Comparison of ENCODE assay signal across 32 cellular contexts in the genomic region with DNA sequence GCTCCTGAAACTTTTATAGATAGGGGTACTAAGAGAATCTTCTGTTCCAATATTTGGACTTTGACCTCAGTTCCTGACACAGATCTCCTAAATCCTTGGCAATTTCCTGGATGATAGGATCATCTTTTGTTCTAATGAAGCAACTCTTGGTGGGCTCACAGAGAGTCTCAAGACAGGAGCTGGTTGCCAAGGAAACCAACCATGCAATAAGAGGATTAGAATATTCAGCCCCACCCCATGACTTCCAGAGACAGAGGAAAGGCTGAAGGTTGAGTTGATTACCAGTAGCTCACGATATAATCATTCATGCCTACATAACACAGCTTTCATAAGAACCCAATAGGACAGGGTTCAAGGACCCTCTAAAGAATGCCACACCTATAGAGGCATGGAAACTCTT.
"Had no signal": no experiment of that assay in that cellular context is flagged by ENCODE, and none has a peak within 500 bp of the region (broad histone marks: within the 10 kb centered on the region; RNA-seq: fewer than 3 reads in every experiment).

No MANE protein-coding gene starts in this region.

- H3K9me3 Mint-ChIP-seq: stimulated activated naive CD8-positive, alpha-beta T cell treated with anti-CD3 and anti-CD28 coated beads, Interleukin-15, Interleukin-2, amounts not matched to agents 100 ng/mL and 50 ng/mL, for 24 hours had no signal

- FAIRE-seq: bronchial epithelial cell, colon, small intestine, urothelium cell line had no signal

- DNase-seq: activated CD4-positive, alpha-beta T cell treated with anti-CD3 and anti-CD28 coated beads for 36 hours; activated CD4-positive, CD25-positive, alpha-beta regulatory T cell; activated CD8-positive, alpha-beta memory T cell treated with anti-CD3 and anti-CD28 coated beads, Interleukin-2, amount 10 ng/mL, durations not matched to agents 7 days and 5 days; activated CD8-positive, alpha-beta T cell treated with anti-CD3 and anti-CD28 coated beads, Interleukin-2, amount 10 ng/mL, durations not matched to agents 7 days and 5 days; activated T-cell treated with anti-CD3 and anti-CD28 coated beads, Interleukin-2, amount 50 U/mL, for 48 hours; dermis blood vessel endothelial cell; effector CD8-positive, alpha-beta T cell; esophagus squamous epithelium; foreskin melanocyte; islet precursor cell; left ventricle myocardium inferior; mucosa of descending colon; ovary; retina; sigmoid colon; small intestine; stimulated activated CD4-positive, alpha-beta T cell treated with anti-CD3 and anti-CD28 coated beads, Interleukin-4, amount 100 ng/mL, for 24 hours; T-helper 2 cell; trophoblast cell had no signal

- H3K4me3 Mint-ChIP-seq: activated CD4-positive, alpha-beta T cell treated with anti-CD3 and anti-CD28 coated beads for 36 hours; activated CD8-positive, alpha-beta memory T cell treated with anti-CD3 and anti-CD28 coated beads, Interleukin-2, amount 10 ng/mL, durations not matched to agents 7 days and 5 days; activated CD8-positive, alpha-beta T cell treated with anti-CD3 and anti-CD28 coated beads, Interleukin-2, amount 10 ng/mL, durations not matched to agents 7 days and 5 days; natural killer cell treated with Interleukin-12 subunit alpha and Interleukin-12 subunit beta and Interleukin-15 and Interleukin-18, amount 100 ng/mL, for 72 hours; stimulated activated effector memory CD8-positive, alpha-beta T cell treated with anti-CD3 and anti-CD28 coated beads, Interleukin-12 subunit alpha, Interleukin-12 subunit beta, amount 100 ng/mL, for 72 hours; stimulated activated naive CD8-positive, alpha-beta T cell treated with anti-CD3 and anti-CD28 coated beads, Interleukin-15, Interleukin-2, amounts not matched to agents 100 ng/mL and 50 ng/mL, for 24 hours had no signal

- H3K27ac ChIP-seq: epithelial cell of prostate, esophagus squamous epithelium, left ventricle myocardium inferior, neutrophil, ovary, sigmoid colon, thoracic aorta had no signal

- H3K4me1 Mint-ChIP-seq: activated CD4-positive, alpha-beta T cell treated with anti-CD3 and anti-CD28 coated beads for 36 hours; activated CD8-positive, alpha-beta memory T cell treated with anti-CD3 and anti-CD28 coated beads, Interleukin-2, amount 10 ng/mL, durations not matched to agents 7 days and 5 days; stimulated activated effector memory CD8-positive, alpha-beta T cell treated with anti-CD3 and anti-CD28 coated beads, Interleukin-12 subunit alpha, Interleukin-12 subunit beta, amount 100 ng/mL, for 72 hours had no signal

- H3K27me3 ChIP-seq: esophagus squamous epithelium, neutrophil, ovary, sigmoid colon had no signal

- H3K27me3 Mint-ChIP-seq: activated CD4-positive, alpha-beta T cell treated with anti-CD3 and anti-CD28 coated beads for 36 hours; activated CD8-positive, alpha-beta memory T cell treated with anti-CD3 and anti-CD28 coated beads, Interleukin-2, amount 10 ng/mL, durations not matched to agents 7 days and 5 days; natural killer cell treated with Interleukin-12 subunit alpha and Interleukin-12 subunit beta and Interleukin-15 and Interleukin-18, amount 100 ng/mL, for 72 hours; progenitor cell of endocrine pancreas; stimulated activated naive CD8-positive, alpha-beta T cell treated with anti-CD3 and anti-CD28 coated beads, Interleukin-15, Interleukin-2, amounts not matched to agents 100 ng/mL and 50 ng/mL, for 24 hours had no signal

- H3K9me3 ChIP-seq: mucosa of descending colon, neutrophil, ovary, sigmoid colon, thoracic aorta had no signal

- H3K4me1 ChIP-seq: esophagus squamous epithelium, left ventricle myocardium inferior, sigmoid colon had no signal

- ATAC-seq: activated CD4-positive, alpha-beta T cell treated with anti-CD3 and anti-CD28 coated beads for 36 hours; activated CD8-positive, alpha-beta memory T cell treated with anti-CD3 and anti-CD28 coated beads, Interleukin-2, amount 10 ng/mL, durations not matched to agents 7 days and 5 days; activated CD8-positive, alpha-beta T cell treated with anti-CD3 and anti-CD28 coated beads, Interleukin-2, amount 10 ng/mL, durations not matched to agents 7 days and 5 days; activated naive CD4-positive, alpha-beta T cell treated with anti-CD3 and anti-CD28 coated beads, Interleukin-2, amount 50 U/mL, for 72 hours; mucosa of descending colon; natural killer cell treated with Interleukin-12 subunit alpha and Interleukin-12 subunit beta and Interleukin-15 and Interleukin-18, amount 100 ng/mL, for 72 hours; stimulated activated effector memory CD8-positive, alpha-beta T cell treated with anti-CD3 and anti-CD28 coated beads, Interleukin-12 subunit alpha, Interleukin-12 subunit beta, amount 100 ng/mL, for 72 hours had no signal

- H3K27ac Mint-ChIP-seq: activated CD4-positive, alpha-beta T cell treated with anti-CD3 and anti-CD28 coated beads for 36 hours; activated CD8-positive, alpha-beta memory T cell treated with anti-CD3 and anti-CD28 coated beads, Interleukin-2, amount 10 ng/mL, durations not matched to agents 7 days and 5 days; activated CD8-positive, alpha-beta T cell treated with anti-CD3 and anti-CD28 coated beads, Interleukin-2, amount 10 ng/mL, durations not matched to agents 7 days and 5 days; activated naive CD4-positive, alpha-beta T cell treated with anti-CD3 and anti-CD28 coated beads, Interleukin-2, amount 50 U/mL, for 72 hours; activated T-helper 2 cell treated with anti-CD3 and anti-CD28 coated beads, Interferon-gamma antibody, Interleukin-2, Interleukin-4, amounts not matched to agents 10 μg/mL and 5 μg/mL and 100 μg/mL, durations not matched to agents 14 hours and 24 hours and 36 hours; natural killer cell treated with Interleukin-12 subunit alpha and Interleukin-12 subunit beta and Interleukin-15 and Interleukin-18, amount 100 ng/mL, for 72 hours; progenitor cell of endocrine pancreas; stimulated activated effector memory CD8-positive, alpha-beta T cell treated with anti-CD3 and anti-CD28 coated beads, Interleukin-12 subunit alpha, Interleukin-12 subunit beta, amount 100 ng/mL, for 72 hours; stimulated activated naive CD8-positive, alpha-beta T cell treated with anti-CD3 and anti-CD28 coated beads, Interleukin-15, Interleukin-2, amounts not matched to agents 100 ng/mL and 50 ng/mL, for 24 hours had no signal

- H3K36me3 Mint-ChIP-seq: activated CD8-positive, alpha-beta memory T cell treated with anti-CD3 and anti-CD28 coated beads, Interleukin-2, amount 10 ng/mL, durations not matched to agents 7 days and 5 days; activated naive CD4-positive, alpha-beta T cell treated with anti-CD3 and anti-CD28 coated beads, Interleukin-2, amount 50 U/mL, for 72 hours; natural killer cell treated with Interleukin-12 subunit alpha and Interleukin-12 subunit beta and Interleukin-15 and Interleukin-18, amount 100 ng/mL, for 72 hours; stimulated activated effector memory CD8-positive, alpha-beta T cell treated with anti-CD3 and anti-CD28 coated beads, Interleukin-12 subunit alpha, Interleukin-12 subunit beta, amount 100 ng/mL, for 72 hours had no signal

- H3K36me3 ChIP-seq: esophagus squamous epithelium, left ventricle myocardium inferior, neutrophil, ovary, sigmoid colon, thoracic aorta had no signal

- H3K4me3 ChIP-seq: esophagus squamous epithelium, left ventricle myocardium inferior, lung, mucosa of descending colon, ovary, sigmoid colon, thoracic aorta had no signal
